26 cellular contexts compared by ENCODE assay signal in genomic region chr10:82815680-82816079, GRCh38.
"Had no signal": no experiment of that assay in that cellular context is flagged by ENCODE, and none has a peak within 500 bp of the region (broad histone marks: within the 10 kb centered on the region; RNA-seq: fewer than 3 reads in every experiment).

No MANE protein-coding gene starts in this region.

- H3K27ac ChIP-seq: brain microvascular endothelial cell, gastrocnemius medialis, left ventricle myocardium inferior, neutrophil, ovary, prostate gland, tibial nerve, uterus had no signal

- H3K36me3 ChIP-seq: brain microvascular endothelial cell, gastrocnemius medialis, left ventricle myocardium inferior, neutrophil, ovary, prostate gland, tibial nerve, uterus had no signal

- ATAC-seq: effector memory CD8-positive, alpha-beta T cell; gastrocnemius medialis had no signal

- DNase-seq: activated CD4-positive, alpha-beta memory T cell treated with anti-CD3 and anti-CD28 coated beads for 36 hours; activated CD4-positive, alpha-beta T cell treated with anti-CD3 and anti-CD28 coated beads, Interleukin-2, amount 10 ng/mL, durations not matched to agents 24 days and 14 days; activated CD4-positive, CD25-positive, alpha-beta regulatory T cell treated with anti-CD3 and anti-CD28 coated beads, Interleukin-2, amount 50 U/mL, for 72 hours; activated CD8-positive, alpha-beta memory T cell treated with anti-CD3 and anti-CD28 coated beads, Interleukin-2, amount 50 U/mL, for 4 hours; activated effector memory CD4-positive, alpha-beta T cell treated with anti-CD3 and anti-CD28 coated beads, Interleukin-2, amount 50 U/mL, for 16 hours; activated naive CD4-positive, alpha-beta T cell treated with anti-CD3 and anti-CD28 coated beads for 36 hours; activated naive CD8-positive, alpha-beta T cell treated with anti-CD3 and anti-CD28 coated beads, Interleukin-2, amount 10 ng/mL, durations not matched to agents 7 days and 5 days; activated T-cell treated with anti-CD3 and anti-CD28 coated beads, Interleukin-2, amount 50 U/mL, for 1 hour; brain microvascular endothelial cell; caudate nucleus; cortex of kidney; effector memory CD8-positive, alpha-beta T cell; erythroblast; gastrocnemius medialis; glutamatergic neuron; left ventricle myocardium inferior; mammary epithelial cell; ovary; stimulated activated CD4-positive, alpha-beta T cell treated with anti-CD3 and anti-CD28 coated beads, Interleukin-2, amount 100 ng/mL, for 24 hours; stimulated activated naive CD4-positive, alpha-beta T cell; T-helper 2 cell; uterus had no signal

- H3K4me1 ChIP-seq: gastrocnemius medialis, left ventricle myocardium inferior, prostate gland, tibial nerve, uterus had no signal

- H3K4me3 ChIP-seq: gastrocnemius medialis, left ventricle myocardium inferior, ovary, prostate gland, smooth muscle cell, tibial nerve, uterus had no signal

- H3K4me2 ChIP-seq: smooth muscle cell had no signal

- H3K27me3 ChIP-seq: brain microvascular endothelial cell, gastrocnemius medialis, neutrophil, ovary, tibial nerve, uterus had no signal

- H3K9me3 ChIP-seq: gastrocnemius medialis, left ventricle myocardium inferior, neutrophil, ovary, prostate gland, tibial nerve, uterus had no signal
